10 cellular contexts compared by ENCODE assay signal in genomic region chr11:94563176-94563847, GRCh38. TPM values are rescaled to one million over a fixed set of nuclear protein-coding genes. Genes with fewer than 3 reads are reported as not detected.
DNase-seq lines count a peak whose midpoint lies in the region; ATAC-seq, FAIRE-seq and TF ChIP-seq lines count a peak whose summit lies in the region.
"Had no signal": no experiment of that assay in that cellular context is flagged by ENCODE, and none has a peak within 500 bp of the region (broad histone marks: within the 10 kb centered on the region; RNA-seq: fewer than 3 reads in every experiment).

No MANE protein-coding gene starts in this region.

- H3K4me3 ChIP-seq in fibroblast of mammary gland (ENCODE audit: control insufficient read depth, low read depth, low read length) (no peak overlapping the region), pancreas (no peak overlapping the region), sigmoid colon (no peak overlapping the region), H7 (ENCODE audit: insufficient read depth, low read depth, low read length) (no peak overlapping the region)

- TF ChIP-seq CTCF in fibroblast of mammary gland (conservative IDR thresholded peaks at IDR 0.05; ENCODE audit: control insufficient read depth, insufficient read depth, low read depth, low read length): peak; percentile 39
- no peak for TF ChIP-seq CTCF in pancreas (IDR thresholded peaks at IDR 0.05)
- TF ChIP-seq CTCF in sigmoid colon (IDR thresholded peaks at IDR 0.05): peak in 1 of 4 experiments; percentile 25

- H3K36me3 ChIP-seq in pancreas (no peaks in the 10 kb centered on the region), sigmoid colon (no peaks in the 10 kb centered on the region), H7 (replicated peaks; ENCODE audit: control insufficient read depth, insufficient read depth, low read length) (no peaks in the 10 kb centered on the region)

- no peak overlapping the region for H3K27ac ChIP-seq in pancreas
- no peak overlapping the region for H3K27ac ChIP-seq in sigmoid colon
- H3K27ac ChIP-seq: parathyroid adenoma had no signal

- no peaks in the 10 kb centered on the region for H3K9me3 ChIP-seq in pancreas
- no peaks in the 10 kb centered on the region for H3K9me3 ChIP-seq in sigmoid colon

- H3K4me1 ChIP-seq in pancreas: no peaks in the 10 kb centered on the region
- H3K4me1 ChIP-seq in sigmoid colon: peaks cover 0 to 14% (median 9%) of the 10 kb centered on the region in 4 donors
- H3K4me1 ChIP-seq: parathyroid adenoma had no signal

- TF ChIP-seq EP300 in sigmoid colon (IDR thresholded peaks at IDR 0.05): no peak

- peak; percentile 87 for DNase-seq in GM03348 (ENCODE audit: low spot score)
- DNase-seq in RCC 7860 (ENCODE audit: low spot score): peak; percentile 50
- DNase-seq in fibroblast of mammary gland (ENCODE audit: low read depth): peak; percentile 72
- DNase-seq in pancreas: no peak
- DNase-seq in sigmoid colon: no peak
- no peak for DNase-seq in ecto neural progenitor cell (ENCODE audit: low spot score)
- DNase-seq in H7: no peak

- FAIRE-seq in RCC 7860 (lab: Jason Lieb, UNC): no peak
- no peak for FAIRE-seq in pancreas (lab: Jason Lieb, UNC)
- FAIRE-seq: endometrium had no signal

- intact Hi-C loops in pancreas (cut with DNase I) (no loop called here), sigmoid colon (cut with DNase I) (loop anchor here (2.0 kb wide), 1 partner anchor 45 kb away; no protein-coding TSS in a partner anchor)

- H3K27me3 ChIP-seq in pancreas (no peaks in the 10 kb centered on the region), sigmoid colon (no peaks in the 10 kb centered on the region), H7 (ENCODE audit: control insufficient read depth, insufficient read depth, low read length) (no peaks in the 10 kb centered on the region)

- 78 to 86% methylated on average over 4 of the region's 4 CpGs for whole genome bisulfite sequencing in pancreas, 2 donors
- WGBS in sigmoid colon, 2 donors: 80 to 87% methylated on average over 4 of the region's 4 CpGs

- peak in 3 of 4 donors; percentile 57 to 84 (median 82) for ATAC-seq in pancreas
- ATAC-seq in GM18909 (IDR thresholded peaks at IDR 0.05; ENCODE audit: poor library complexity, unreplicated experiment): no peak

- no peak for TF ChIP-seq POLR2A in sigmoid colon (IDR thresholded peaks at IDR 0.05)

RNA-seq across cellular contexts. Expression of gene PIWIL4, which starts 3.9 kb away (rescaled TPM):
- total RNA-seq in pancreas (10 to 100 TPM in 1 of 6 donors, 1 to 10 TPM in 5; 4.0 to 10.4 (median 5.0) TPM), sigmoid colon (1 to 10 TPM; 3.5 to 8.1 (median 4.6) TPM)
- polyA plus RNA-seq in pancreas (10 to 100 TPM; 12.1 to 12.3 TPM), sigmoid colon (1 to 10 TPM; 3.5 to 5.4 (median 3.9) TPM)
- total RNA-seq in H7 (2014; rRNA removed; shearing (Covaris generic)): 1.1 and 1.2 TPM in 2 replicates

RNA-seq across cellular contexts. Expression of gene FUT4, which starts 19.6 kb away (rescaled TPM):
- 10 to 100 TPM in 1 of 6 donors, 1 to 10 TPM in 5; 4.4 to 14.6 (median 6.9) TPM for total RNA-seq in pancreas
- polyA plus RNA-seq in pancreas: 1 to 10 TPM; 2.4 TPM
- 1 to 10 TPM; 5.6 to 8.4 (median 7.4) TPM for total RNA-seq in sigmoid colon
- 1 to 10 TPM; 3.5 to 9.1 (median 4.8) TPM for polyA plus RNA-seq in sigmoid colon
- 7.5 and 8.6 TPM in 2 replicates for total RNA-seq in H7 (2014; rRNA removed; shearing (Covaris generic))

RNA-seq across cellular contexts. Expression of gene C11orf97, which starts 51.1 kb away (rescaled TPM):
- not detected for total RNA-seq in pancreas
- polyA plus RNA-seq in pancreas: not detected
- total RNA-seq in sigmoid colon: not detected
- polyA plus RNA-seq in sigmoid colon: not detected
- total RNA-seq in H7 (2014; rRNA removed; shearing (Covaris generic)): not detected in 2 replicates

Comparison
In these comparisons a context has a peak if more than half of its experiments do, and no peak if none do; other contexts are left out.
1. DNase-seq: peak in GM03348 (single experiment), RCC 7860 (single experiment) and fibroblast of mammary gland (single experiment); none in pancreas (0 of 6), sigmoid colon (single experiment), ecto neural progenitor cell (single experiment) and H7 (single experiment).